ENCODE assay signal across 27 cellular contexts in the genomic region with DNA sequence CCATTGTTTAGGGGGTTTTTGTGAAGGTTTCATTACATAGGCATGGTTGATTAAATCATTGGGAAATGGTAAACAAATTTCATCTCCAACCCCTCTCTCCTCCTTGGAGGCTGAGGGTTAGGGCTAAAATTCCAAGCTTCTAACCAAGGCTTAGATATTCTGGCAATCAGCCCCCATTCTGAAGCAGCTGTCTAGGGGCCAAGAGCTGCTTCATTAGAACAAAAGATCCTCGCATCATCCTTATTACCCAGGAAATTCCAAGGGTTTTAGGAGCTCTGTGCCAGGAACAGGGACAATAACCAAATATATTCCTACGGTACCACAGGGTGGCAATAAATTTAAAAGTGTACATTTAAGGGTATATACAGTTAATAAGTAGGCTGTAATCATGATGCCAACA.
"Had no signal": no experiment of that assay in that cellular context is flagged by ENCODE, and none has a peak within 500 bp of the region (broad histone marks: within the 10 kb centered on the region; RNA-seq: fewer than 3 reads in every experiment).

No MANE protein-coding gene starts in this region.

- H3K9me3 ChIP-seq: gastroesophageal sphincter, neutrophil, pancreas, right lobe of liver, stomach, thyroid gland had no signal

- H3K4me3 ChIP-seq: dorsolateral prefrontal cortex, gastroesophageal sphincter, heart left ventricle, hepatocyte, lung, pancreas, right lobe of liver, smooth muscle cell, stomach, thyroid gland had no signal

- H3K36me3 ChIP-seq: gastroesophageal sphincter, heart left ventricle, neutrophil, pancreas, right lobe of liver, stomach, thyroid gland had no signal

- ATAC-seq: foreskin keratinocyte; gastroesophageal sphincter; heart left ventricle; left lobe of liver; natural killer cell treated with Interleukin-12 subunit alpha and Interleukin-12 subunit beta and Interleukin-15 and Interleukin-18, amount 100 ng/mL, for 72 hours; pancreas; right lobe of liver had no signal

- H3K27me3 ChIP-seq: dorsolateral prefrontal cortex, foreskin keratinocyte, gastroesophageal sphincter, heart left ventricle, hepatocyte, neutrophil, pancreas, right lobe of liver, stomach, thyroid gland had no signal

- DNase-seq: cerebellar nuclear complex; cortex of kidney; dorsolateral prefrontal cortex; effector CD4-positive, alpha-beta T cell; foreskin keratinocyte; heart left ventricle; kidney; mesenchymal stem cell; midbrain; naive B cell; pancreas; right lobe of liver; stimulated activated CD4-positive, alpha-beta T cell treated with anti-CD3 and anti-CD28 coated beads, Interleukin-12 subunit alpha, Interleukin-12 subunit beta, amount 100 ng/mL, for 4 hours; stimulated activated CD4-positive, alpha-beta T cell treated with anti-CD3 and anti-CD28 coated beads, Interleukin-1b, Interleukin-23, amount 100 ng/mL, for 48 hours; stimulated activated CD4-positive, alpha-beta T cell treated with anti-CD3 and anti-CD28 coated beads, Interleukin-4, amount 100 ng/mL, for 1 hour; stimulated activated CD8-positive, alpha-beta memory T cell treated with anti-CD3 and anti-CD28 coated beads, Interleukin-4, amount 100 ng/mL, for 48 hours; stimulated activated naive CD4-positive, alpha-beta T cell treated with Interleukin-2 at 50 U/mL for 16 hours; stomach; thyroid gland; trophoblast cell had no signal
